Comparison of ENCODE assay signal across 2 cellular contexts in genomic region chr1:27633298-27633610, GRCh38.
TF ChIP-seq lines count a peak whose summit lies in the region.

No MANE protein-coding gene starts in this region.

TF ChIP-seq in liver, 16 proteins besides CTCF, POLR2A, EP300 and RAD21:
- TF ChIP-seq JUND (IDR thresholded peaks at IDR 0.05) (no peak), GABPA (IDR thresholded peaks at IDR 0.05 in 1 of 2, conservative IDR thresholded peaks at IDR 0.05 in 1 of 2) (no peak), NR2F2 (IDR thresholded peaks at IDR 0.05) (no peak), ATF3 (IDR thresholded peaks at IDR 0.05) (no peak), SP1 (IDR thresholded peaks at IDR 0.05) (no peak), REST (IDR thresholded peaks at IDR 0.05) (no peak), MAX (IDR thresholded peaks at IDR 0.05) (no peak), EGR1 (IDR thresholded peaks at IDR 0.05; ENCODE audit: low read depth in 2 of 2) (no peak), HNF4A (conservative IDR thresholded peaks at IDR 0.05) (no peak), ZBTB33 (IDR thresholded peaks at IDR 0.05) (no peak), YY1 (IDR thresholded peaks at IDR 0.05) (no peak), TAF1 (conservative IDR thresholded peaks at IDR 0.05) (no peak), FOXA2 (IDR thresholded peaks at IDR 0.05) (no peak), FOXA1 (IDR thresholded peaks at IDR 0.05) (no peak)

TF ChIP-seq in HepG2, 621 proteins besides CTCF, POLR2A, EP300 and RAD21:
- TF ChIP-seq XRCC5 (optimal IDR thresholded peaks at IDR 0.05; ENCODE audit: low read length) (no peak), ZNF331 (CRISPR knock-in tag; IDR thresholded peaks at IDR 0.05) (no peak), RELA (CRISPR knock-in tag; IDR thresholded peaks at IDR 0.05) (no peak), WIZ (CRISPR knock-in tag; IDR thresholded peaks at IDR 0.05) (no peak), PPARG (CRISPR knock-in tag; conservative IDR thresholded peaks at IDR 0.05) (no peak), ZNF619 (CRISPR knock-in tag; IDR thresholded peaks at IDR 0.05) (no peak)
